Comparison of ENCODE assay signal across 1 cellular context in the genomic region with DNA sequence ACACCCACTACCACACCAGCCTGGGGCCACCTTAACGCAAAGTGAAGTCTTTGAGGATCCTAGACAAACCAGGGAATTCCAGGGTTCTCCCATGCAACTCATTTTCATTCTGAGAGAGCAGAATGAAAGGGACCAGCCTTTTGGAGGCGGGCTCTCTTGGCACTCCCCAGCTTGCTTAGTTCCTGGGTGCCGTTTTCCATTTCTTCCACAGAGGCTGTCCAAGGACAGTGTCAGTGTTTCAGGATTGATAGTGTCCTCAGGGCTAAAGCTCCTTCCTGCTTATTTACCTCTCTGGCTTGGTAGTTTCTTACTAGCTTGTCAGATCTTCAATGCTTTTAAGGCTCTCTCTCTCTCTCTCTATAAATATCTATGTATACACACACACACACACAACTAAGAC.
TF ChIP-seq lines count a peak whose summit lies in the region.

No MANE protein-coding gene starts in this region.

TF ChIP-seq in GM23338, 12 proteins besides CTCF, POLR2A, EP300 and RAD21 (continued from another document):
- TF ChIP-seq ZNF114 (CRISPR knock-in tag; IDR thresholded peaks at IDR 0.05): no peak
